1 cellular context compared by ENCODE assay signal in the genomic region with DNA sequence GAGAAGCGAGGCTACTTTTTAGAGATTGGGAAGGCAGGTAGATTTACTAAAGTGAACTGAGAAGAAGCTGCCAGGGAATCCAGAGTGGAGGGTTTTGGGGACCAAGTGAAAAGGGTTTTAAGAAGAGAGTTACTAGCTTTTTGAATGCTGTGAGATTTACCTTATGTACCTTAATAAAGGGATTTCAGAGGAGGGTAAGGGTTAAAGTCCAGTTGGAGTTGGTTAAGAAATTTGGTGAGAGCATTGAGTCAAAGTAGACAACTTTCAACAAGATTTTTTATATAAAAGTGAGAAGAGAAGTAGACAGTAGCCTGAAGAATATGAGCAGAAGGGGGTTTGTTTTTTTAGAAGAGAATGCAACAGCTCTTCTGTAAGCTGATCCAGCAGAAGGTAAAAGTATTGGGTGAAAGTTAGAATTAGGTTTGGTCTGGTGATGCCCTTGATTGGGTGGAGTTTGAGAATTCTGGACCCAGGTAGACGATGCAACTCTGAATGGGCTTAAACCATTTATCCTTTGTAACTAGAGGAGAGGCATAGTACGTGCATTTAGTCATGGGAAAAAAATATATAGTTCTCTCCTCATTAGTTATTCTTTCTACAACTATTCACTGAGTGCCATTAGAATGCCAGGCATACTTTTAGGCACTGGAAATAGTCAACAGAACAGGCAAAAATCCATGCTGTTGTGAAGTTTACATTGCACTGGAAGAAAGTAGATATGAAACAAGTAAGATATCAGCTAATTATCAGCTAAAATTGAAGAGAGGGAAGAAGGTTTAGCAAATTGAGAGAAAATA.
TF ChIP-seq lines count a peak whose summit lies in the region.

No MANE protein-coding gene starts in this region.

TF ChIP-seq in SK-N-SH treated with all-trans-retinoic acid at 6 μM for 48 hours, 23 proteins besides CTCF, POLR2A, EP300 and RAD21 (continued from another document):
- TF ChIP-seq PPARA (CRISPR knock-in tag; IDR thresholded peaks at IDR 0.05; ENCODE audit: borderline replicate concordance) = no peak
